8 cellular contexts compared by ENCODE assay signal in genomic region chr22:42769574-42770447, GRCh38. TPM values are rescaled to one million over a fixed set of nuclear protein-coding genes. Genes with fewer than 3 reads are reported as not detected.
A peak's percentile ranks its signal among the peaks of the same experiment; 100 is the strongest.
DNase-seq lines count a peak whose midpoint lies in the region; ATAC-seq and TF ChIP-seq lines count a peak whose summit lies in the region.

No MANE protein-coding gene starts in this region.

- H2AFZ ChIP-seq in GM23338, result peak overlapping the region; percentile 76

- ATAC-seq in GM23338, result no peak

- H3K9me2 ChIP-seq in GM23338 (ENCODE audit: insufficient read depth), result no peaks in the 10 kb centered on the region

- no peaks in the 10 kb centered on the region for H3K36me3 Mint-ChIP-seq in GM23338 (ENCODE audit: low read depth)

- no peak overlapping the region for H3K4me2 ChIP-seq in GM23338

- no peak overlapping the region for H3K4me3 Mint-ChIP-seq in GM23338

- peak; percentile 90 for DNase-seq in GM03348 (ENCODE audit: low spot score)
- DNase-seq in GM23338 (ENCODE audit: low spot score), result no peak
- peak; percentile 33 for DNase-seq in NAMALWA (ENCODE audit: low spot score)
- DNase-seq in fibroblast of peridontal ligament (ENCODE audit: extremely low read depth), result peak; percentile 76
- peak; percentile 62 for DNase-seq in skeletal muscle cell (ENCODE audit: low read depth)
- no peak for DNase-seq in hypothalamus (lab: John Stamatoyannopoulos, UW)
- no peak for DNase-seq in activated naive CD4-positive, alpha-beta T cell treated with anti-CD3 and anti-CD28 coated beads, Interleukin-2, amount 50 U/mL, for 16 hours
- no peak for DNase-seq in NCI-H1417 treated with DMSO at 0.1 percent for 48 hours (lab: John Stamatoyannopoulos, UW)

- H3K27me3 Mint-ChIP-seq in GM23338 (ENCODE audit: insufficient read depth, low read depth, poor library complexity), result peaks cover 4% of the 10 kb centered on the region

- H3K4me3 ChIP-seq in GM23338 (no peak overlapping the region), skeletal muscle cell (ENCODE audit: low read depth, low read length) (no peak overlapping the region)

- H4K20me1 ChIP-seq in GM23338 (replicated peaks; ENCODE audit: insufficient read depth), result no peaks in the 10 kb centered on the region

- H3K4me1 Mint-ChIP-seq in GM23338, result peaks cover 10% of the 10 kb centered on the region; the same call in 2 of the 3 replicates

- H3K36me3 ChIP-seq in GM23338 (ENCODE audit: insufficient read depth), result no peaks in the 10 kb centered on the region

- H3K27ac Mint-ChIP-seq in GM23338, result no peak overlapping the region

- no peaks in the 10 kb centered on the region for H3K9me3 Mint-ChIP-seq in GM23338

- TF ChIP-seq CTCF in GM23338 (conservative IDR thresholded peaks at IDR 0.05; ENCODE audit: low read depth in 2 of 2), result no peak

- no peaks in the 10 kb centered on the region for H3K79me2 ChIP-seq in GM23338 (replicated peaks; ENCODE audit: insufficient read depth)

- no peak overlapping the region for H3K27ac ChIP-seq in GM23338 (ENCODE audit: low read depth)

- H3K27me3 ChIP-seq in GM23338 (ENCODE audit: insufficient read depth), result no peaks in the 10 kb centered on the region

- H3K4me1 ChIP-seq in GM23338 (ENCODE audit: insufficient read depth), result no peaks in the 10 kb centered on the region; the same call in 1 of the 2 replicates

- no peaks in the 10 kb centered on the region for H3F3A ChIP-seq in GM23338 (replicated peaks; ENCODE audit: low read depth)

TF ChIP-seq in GM23338, 12 proteins besides CTCF, POLR2A, EP300 and RAD21:
- TF ChIP-seq NANOG (IDR thresholded peaks at IDR 0.05; ENCODE audit: borderline replicate concordance) (no peak), CREB1 (CRISPR knock-in tag; IDR thresholded peaks at IDR 0.05; ENCODE audit: low read depth) (no peak), EZH2phosphoT487 (IDR thresholded peaks at IDR 0.05; ENCODE audit: unreplicated experiment) (no peak), ZNF462 (CRISPR knock-in tag; IDR thresholded peaks at IDR 0.05) (no peak), STAT1 (IDR thresholded peaks at IDR 0.05; ENCODE audit: unreplicated experiment) (no peak), REST (IDR thresholded peaks at IDR 0.05; ENCODE audit: unreplicated experiment) (no peak), ZNF114 (CRISPR knock-in tag; IDR thresholded peaks at IDR 0.05) (no peak), EZH2 (IDR thresholded peaks at IDR 0.05; ENCODE audit: low read depth, unreplicated experiment) (no peak), ZNF331 (CRISPR knock-in tag; IDR thresholded peaks at IDR 0.05; ENCODE audit: low read depth) (no peak), JUNB (IDR thresholded peaks at IDR 0.05; ENCODE audit: unreplicated experiment) (no peak)
- TF ChIP-seq, protein P1, sequence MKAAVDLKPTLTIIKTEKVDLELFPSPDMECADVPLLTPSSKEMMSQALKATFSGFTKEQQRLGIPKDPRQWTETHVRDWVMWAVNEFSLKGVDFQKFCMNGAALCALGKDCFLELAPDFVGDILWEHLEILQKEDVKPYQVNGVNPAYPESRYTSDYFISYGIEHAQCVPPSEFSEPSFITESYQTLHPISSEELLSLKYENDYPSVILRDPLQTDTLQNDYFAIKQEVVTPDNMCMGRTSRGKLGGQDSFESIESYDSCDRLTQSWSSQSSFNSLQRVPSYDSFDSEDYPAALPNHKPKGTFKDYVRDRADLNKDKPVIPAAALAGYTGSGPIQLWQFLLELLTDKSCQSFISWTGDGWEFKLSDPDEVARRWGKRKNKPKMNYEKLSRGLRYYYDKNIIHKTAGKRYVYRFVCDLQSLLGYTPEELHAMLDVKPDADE (IDR thresholded peaks at IDR 0.05), result no peak

RNA-seq across cellular contexts. Expression of gene A4GALT, which starts 49.1 kb away (rescaled TPM):
- 12.7 and 16.2 TPM in 2 replicates for total RNA-seq in GM23338 (2014; rRNA removed; shearing (Covaris generic))
- 7.0 and 8.9 TPM in 2 replicates for polyA plus RNA-seq in GM23338 (2016; fragmentation: Nextera tagmentation; extraction: Ambion mirVana)

Comparison
In these comparisons a context has a peak if more than half of its experiments do, and no peak if none do; other contexts are left out.
1. DNase-seq: peak in GM03348 (single experiment), NAMALWA (single experiment), fibroblast of peridontal ligament (single experiment) and skeletal muscle cell (single experiment); none in GM23338 (single experiment), hypothalamus (0 of 51), activated naive CD4-positive, alpha-beta T cell treated with anti-CD3 and anti-CD28 coated beads, Interleukin-2, amount 50 U/mL, for 16 hours (single experiment) and NCI-H1417 treated with DMSO at 0.1 percent for 48 hours (single experiment).